Comparison of ENCODE assay signal across 8 cellular contexts in the genomic region with DNA sequence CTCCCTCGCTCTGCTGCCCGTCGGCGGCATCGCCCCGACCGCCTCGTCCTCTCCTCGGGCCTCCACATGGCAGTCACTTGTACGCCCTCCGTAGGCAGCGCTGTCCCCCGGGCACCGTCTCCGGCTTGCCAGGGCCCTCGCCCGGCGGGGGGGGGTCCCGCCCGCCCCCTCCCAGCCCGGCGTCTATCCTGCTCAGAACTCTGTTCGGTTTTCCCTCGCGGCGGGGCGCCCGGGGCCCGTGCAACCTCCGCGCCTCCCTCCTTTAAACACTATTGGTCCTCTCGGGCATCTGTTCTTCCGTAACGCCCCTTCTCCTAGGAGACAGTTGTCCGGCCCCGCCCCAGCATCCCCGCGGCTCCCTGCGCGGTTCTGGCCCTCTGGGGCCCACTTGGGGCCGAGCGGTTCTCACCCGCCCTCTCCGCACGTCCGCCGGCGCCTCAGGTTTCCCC. TPM values are rescaled to one million over a fixed set of nuclear protein-coding genes. Genes with fewer than 3 reads are reported as not detected.
DNase-seq lines count a peak whose midpoint lies in the region; ATAC-seq and TF ChIP-seq lines count a peak whose summit lies in the region.

No MANE protein-coding gene starts in this region.

- peak; percentile 55 for ATAC-seq in HG02678 (IDR thresholded peaks at IDR 0.05; ENCODE audit: unreplicated experiment)

- no peak for TF ChIP-seq CTCF in GM12865 (IDR thresholded peaks at IDR 0.05; ENCODE audit: insufficient read depth, low read depth, low read length, missing control alignments)

- H3K4me3 ChIP-seq in GM12865 (ENCODE audit: low read depth, low read length), result peak overlapping the region; percentile 99

- DNase-seq in GM12865 (ENCODE audit: low read depth) (peak; percentile 75), NCI-H128 (lab: John Stamatoyannopoulos, UW; ENCODE audit: unreplicated experiment) (peak; percentile 52), T-helper 2 cell (peak; percentile 32 to 79 (median 54)), anterior cingulate cortex (lab: John Stamatoyannopoulos, UW) (peak in 51 of 58 donors; percentile 10 to 77 (median 44)), hepatic stellate cell (ENCODE audit: low spot score) (peak; percentile 95), retina (peak; percentile 82), mesenteric fat pad (ENCODE audit: low spot score) (no peak)

RNA-seq across cellular contexts. Expression of a gene that starts 0.8 kb away (rescaled TPM):
- total RNA-seq in mesenteric fat pad, result 18.6 TPM

RNA-seq across cellular contexts. Expression of a gene that starts 36.0 kb away (rescaled TPM):
- total RNA-seq in mesenteric fat pad, result 46.0 TPM

RNA-seq across cellular contexts. Expression of a gene that starts 47.9 kb away (rescaled TPM):
- total RNA-seq in mesenteric fat pad, result 19.0 TPM
